9 cellular contexts compared by ENCODE assay signal in genomic region chr12:11351736-11352135, GRCh38. TPM values are rescaled to one million over a fixed set of nuclear protein-coding genes. Genes with fewer than 3 reads are reported as not detected.
"Had no signal": no experiment of that assay in that cellular context is flagged by ENCODE, and none has a peak within 500 bp of the region (broad histone marks: within the 10 kb centered on the region; RNA-seq: fewer than 3 reads in every experiment).

No MANE protein-coding gene starts in this region.

RNA-seq across cellular contexts. Expression of gene PRB4, which starts 41.5 kb away (rescaled TPM):
- total RNA-seq: K562, MCF 10A, OCI-LY7, PC-9, Peyer's patch, Right ventricle myocardium superior, RPMI7951, SJSA1 had no signal
- polyA plus RNA-seq: IgD-negative memory B cell, K562 had no signal

RNA-seq across cellular contexts. Expression of gene PRB2, which starts 43.6 kb away (rescaled TPM):
- total RNA-seq: K562, MCF 10A, OCI-LY7, PC-9, Peyer's patch, Right ventricle myocardium superior, RPMI7951, SJSA1 had no signal
- polyA plus RNA-seq: IgD-negative memory B cell, K562 had no signal
